In the genomic region with DNA sequence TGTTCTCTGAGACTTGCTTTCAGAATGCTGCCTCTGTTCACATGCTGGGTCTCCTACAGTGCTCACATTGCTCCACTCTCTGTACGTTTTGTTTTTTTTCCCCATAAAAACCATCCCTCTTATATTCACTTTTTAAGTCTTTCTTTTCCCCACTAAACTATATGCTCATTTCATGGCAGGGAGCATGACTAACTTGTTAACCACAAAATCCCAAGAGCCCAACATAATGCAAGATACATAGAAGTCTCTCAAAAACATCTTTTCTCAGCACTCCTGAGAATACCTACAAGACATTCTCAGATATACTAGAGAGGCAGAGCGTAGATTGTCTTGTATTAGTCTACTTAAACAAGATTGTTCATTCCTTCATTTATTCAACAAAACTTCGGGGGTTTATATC, we compare ENCODE assay signal across 8 cellular contexts.
DNase-seq lines count a peak whose midpoint lies in the region; ATAC-seq and TF ChIP-seq lines count a peak whose summit lies in the region.

No MANE protein-coding gene starts in this region.

- no peaks in the 10 kb centered on the region for H3K79me2 ChIP-seq in OCI-LY3 (ENCODE audit: low read length)

- H3K36me3 Mint-ChIP-seq in memory B cell, result peaks cover 12% of the 10 kb centered on the region
- no peaks in the 10 kb centered on the region for H3K36me3 Mint-ChIP-seq in natural killer cell

- H3K4me2 ChIP-seq in OCI-LY3 (ENCODE audit: low read length), result peak overlapping the region; percentile 64

- no peaks in the 10 kb centered on the region for H3K27me3 ChIP-seq in OCI-LY3 (ENCODE audit: low read depth, low read length)

- no peaks in the 10 kb centered on the region for H3K36me3 ChIP-seq in OCI-LY3 (replicated peaks; ENCODE audit: low read depth, low read length)

- TF ChIP-seq CTCF in OCI-LY3 (IDR thresholded peaks at IDR 0.05; ENCODE audit: low read depth, low read length) (no peak), natural killer cell (IDR thresholded peaks at IDR 0.05) (no peak), lower leg skin (IDR thresholded peaks at IDR 0.05) (no peak)

- peak overlapping the region; percentile 34 for H2AFZ ChIP-seq in OCI-LY3 (ENCODE audit: low read depth, low read length)

- H3K27me3 Mint-ChIP-seq in memory B cell (no peaks in the 10 kb centered on the region), natural killer cell (ENCODE audit: low read depth in 2 of 2) (peaks cover 18 to 20% of the 10 kb centered on the region in 2 donors)

- 75 to 77% methylated on average over 3 of the region's 3 CpGs for WGBS in lower leg skin, 2 donors

- intact Hi-C loops in natural killer cell (cut with micrococcal nuclease), result no loop called here
- intact Hi-C loops in lower leg skin (cut with DNase I; ENCODE audit: low total_unique reads), result no loop called here

- H3K4me1 Mint-ChIP-seq in memory B cell (peaks cover 60% of the 10 kb centered on the region), natural killer cell (peaks cover 0 to 5% of the 10 kb centered on the region in 2 donors)

- H3K9me3 Mint-ChIP-seq in memory B cell (peaks cover 11% of the 10 kb centered on the region), natural killer cell (no peaks in the 10 kb centered on the region)

- peak; percentile 1 for ATAC-seq in GM18858 (IDR thresholded peaks at IDR 0.05; ENCODE audit: unreplicated experiment)
- peak; percentile 8 for ATAC-seq in GM21786 (IDR thresholded peaks at IDR 0.05; ENCODE audit: unreplicated experiment)
- no peak for ATAC-seq in memory B cell (ENCODE audit: low read depth)
- ATAC-seq in natural killer cell, result no peak

- H4K20me1 ChIP-seq in OCI-LY3 (ENCODE audit: insufficient read depth, low read length), result no peaks in the 10 kb centered on the region

- no peak for TF ChIP-seq POLR2A in lower leg skin (IDR thresholded peaks at IDR 0.05)

- no peaks in the 10 kb centered on the region for H3K9me3 ChIP-seq in OCI-LY3 (ENCODE audit: insufficient read depth, low read length)

- peak overlapping the region; percentile 99 for H3K27ac Mint-ChIP-seq in memory B cell
- no peak overlapping the region for H3K27ac Mint-ChIP-seq in natural killer cell

- H3K4me3 ChIP-seq in OCI-LY3 (ENCODE audit: low read length), result no peak overlapping the region
- H3K4me3 ChIP-seq in lower leg skin (ENCODE audit: low read depth, poor library complexity, severe bottlenecking), result no peak overlapping the region

- DNase-seq in memory B cell (ENCODE audit: low spot score in 2 of 2) (no peak), NCI-H524 treated with DMSO at 0.1 percent for 48 hours (lab: John Stamatoyannopoulos, UW) (no peak), cerebellar cortex (ENCODE audit: low spot score) (no peak), natural killer cell (no peak), lower leg skin (ENCODE audit: low spot score in 2 of 2) (no peak)

- peaks cover 45% of the 10 kb centered on the region for H3K4me1 ChIP-seq in OCI-LY3 (ENCODE audit: low read length)

- no peak overlapping the region for H3K9ac ChIP-seq in OCI-LY3 (ENCODE audit: low read length)

- peak overlapping the region; percentile 59; the same call in 1 of the 2 replicates for H3K27ac ChIP-seq in OCI-LY3 (ENCODE audit: low read length)

- H3K4me3 Mint-ChIP-seq in memory B cell (peak overlapping the region; percentile 65), natural killer cell (no peak overlapping the region)

Comparison
In these comparisons a context has a peak if more than half of its experiments do, and no peak if none do; other contexts are left out.
1. ATAC-seq: peak in GM18858 (single experiment) and GM21786 (single experiment); none in memory B cell (single experiment) and natural killer cell (0 of 3).